19 cellular contexts compared by ENCODE assay signal in the genomic region with DNA sequence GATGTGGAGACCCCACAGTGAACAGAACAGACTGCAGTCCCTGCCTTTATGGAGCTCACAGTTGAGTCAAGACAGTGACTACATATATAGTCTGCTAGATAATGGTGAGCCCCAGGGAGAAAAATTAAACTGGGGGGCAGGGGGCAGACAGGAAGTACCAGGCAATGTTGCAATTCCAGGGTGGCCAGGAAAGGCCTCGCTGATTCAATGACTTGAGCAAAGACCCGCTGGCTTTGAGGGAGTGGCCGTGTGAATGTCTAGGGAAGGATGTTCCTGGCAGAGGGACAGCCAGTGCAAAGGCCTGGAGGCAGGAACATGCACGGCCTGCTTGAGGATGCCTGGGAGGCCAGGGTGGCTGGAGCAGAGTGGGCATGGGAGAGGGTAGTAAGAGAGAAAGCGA. TPM values are rescaled to one million over a fixed set of nuclear protein-coding genes. Genes with fewer than 3 reads are reported as not detected.
"Had no signal": no experiment of that assay in that cellular context is flagged by ENCODE, and none has a peak within 500 bp of the region (broad histone marks: within the 10 kb centered on the region; RNA-seq: fewer than 3 reads in every experiment).

No MANE protein-coding gene starts in this region.

- H3K4me3 ChIP-seq: ascending aorta, lung, prostate gland, right atrium auricular region, tibial nerve had no signal

- H3K9me3 ChIP-seq: ascending aorta, prostate gland, right atrium auricular region, tibial nerve had no signal

- H3K27me3 ChIP-seq: ascending aorta, right atrium auricular region had no signal

- H3K27ac ChIP-seq: ascending aorta, prostate gland, right atrium auricular region, tibial nerve had no signal

- H3K4me1 ChIP-seq: ascending aorta, prostate gland, right atrium auricular region, tibial nerve had no signal

- H3K36me3 ChIP-seq: ascending aorta, prostate gland, right atrium auricular region, tibial nerve had no signal

- DNase-seq: activated CD4-positive, alpha-beta T cell treated with anti-CD3 and anti-CD28 coated beads, Interleukin-2, amount 10 ng/mL, durations not matched to agents 24 days and 14 days; activated CD8-positive, alpha-beta memory T cell treated with anti-CD3 and anti-CD28 coated beads, Interleukin-2, amount 50 U/mL, for 4 hours; activated effector memory CD4-positive, alpha-beta T cell treated with Interleukin-2 at 50 U/mL for 16 hours; activated naive CD4-positive, alpha-beta T cell treated with anti-CD3 and anti-CD28 coated beads, Interleukin-2, amount 10 ng/mL, durations not matched to agents 7 days and 5 days; activated T-cell treated with anti-CD3 and anti-CD28 coated beads, Interleukin-2, amount 50 U/mL, for 48 hours; cerebellar nuclear complex; effector memory CD4-positive, alpha-beta T cell; hypothalamus; midbrain; T-helper 1 cell; T-helper 9 cell had no signal

- ATAC-seq: left lobe of liver had no signal

RNA-seq across cellular contexts. Expression of a gene that starts 23.0 kb away (rescaled TPM):
- polyA plus RNA-seq: endothelial cell of umbilical vein, fibroblast of lung had no signal
